ENCODE assay signal across 9 cellular contexts in genomic region chr5:148998174-148998797, GRCh38.
DNase-seq lines count a peak whose midpoint lies in the region; ATAC-seq and TF ChIP-seq lines count a peak whose summit lies in the region.
"Had no signal": no experiment of that assay in that cellular context is flagged by ENCODE, and none has a peak within 500 bp of the region (broad histone marks: within the 10 kb centered on the region; RNA-seq: fewer than 3 reads in every experiment).

No MANE protein-coding gene starts in this region.

- no peaks in the 10 kb centered on the region for H3K4me1 Mint-ChIP-seq in memory B cell
- H3K4me1 Mint-ChIP-seq in activated T-cell treated with anti-CD3 and anti-CD28 coated beads, Interleukin-2, amount 50 U/mL, for 24 hours (ENCODE audit: low read depth): no peaks in the 10 kb centered on the region

- no peak overlapping the region for H3K27ac Mint-ChIP-seq in memory B cell
- no peak overlapping the region for H3K27ac Mint-ChIP-seq in activated T-cell treated with anti-CD3 and anti-CD28 coated beads, Interleukin-2, amount 50 U/mL, for 24 hours

- peaks cover 25% of the 10 kb centered on the region for H3K27me3 ChIP-seq in OCI-LY3 (ENCODE audit: low read depth, low read length)
- no peaks in the 10 kb centered on the region for H3K27me3 ChIP-seq in colonic mucosa

- H4K20me1 ChIP-seq in OCI-LY3 (ENCODE audit: insufficient read depth, low read length): no peaks in the 10 kb centered on the region

- H3K4me3 ChIP-seq in OCI-LY3 (ENCODE audit: low read length): no peak overlapping the region
- H3K4me3 ChIP-seq in colonic mucosa: no peak overlapping the region
- H3K4me3 ChIP-seq: SK-N-MC had no signal

- no peaks in the 10 kb centered on the region for H3K36me3 ChIP-seq in OCI-LY3 (replicated peaks; ENCODE audit: low read depth, low read length)
- H3K36me3 ChIP-seq in colonic mucosa: no peaks in the 10 kb centered on the region

- no peaks in the 10 kb centered on the region for H3K9me3 Mint-ChIP-seq in memory B cell
- no peaks in the 10 kb centered on the region for H3K9me3 Mint-ChIP-seq in activated T-cell treated with anti-CD3 and anti-CD28 coated beads, Interleukin-2, amount 50 U/mL, for 24 hours

- peaks cover 23% of the 10 kb centered on the region for H3K27me3 Mint-ChIP-seq in memory B cell
- H3K27me3 Mint-ChIP-seq in activated T-cell treated with anti-CD3 and anti-CD28 coated beads, Interleukin-2, amount 50 U/mL, for 24 hours: peaks cover 53% of the 10 kb centered on the region

- intact Hi-C loops in colonic mucosa (cut with DNase I): no loop called here

- peak; percentile 69 for DNase-seq in Ammon's horn (ENCODE audit: low spot score)
- peak; percentile 60 for DNase-seq in colonic mucosa
- peak; percentile 14 to 34 for DNase-seq in memory B cell (ENCODE audit: low spot score in 2 of 2)
- no peak for DNase-seq in OCI-M2 (lab: John Stamatoyannopoulos, UW; ENCODE audit: unreplicated experiment)
- DNase-seq in activated T-cell treated with anti-CD3 and anti-CD28 coated beads, Interleukin-2, amount 50 U/mL, for 24 hours: no peak

- no peaks in the 10 kb centered on the region for H3K36me3 Mint-ChIP-seq in memory B cell
- no peaks in the 10 kb centered on the region for H3K36me3 Mint-ChIP-seq in activated T-cell treated with anti-CD3 and anti-CD28 coated beads, Interleukin-2, amount 50 U/mL, for 24 hours (ENCODE audit: low read depth)

- no peaks in the 10 kb centered on the region for H3K79me2 ChIP-seq in OCI-LY3 (ENCODE audit: low read length)

- H3K27ac ChIP-seq in OCI-LY3 (ENCODE audit: low read length) (no peak overlapping the region), colonic mucosa (no peak overlapping the region)
- H3K27ac ChIP-seq: SK-N-MC had no signal

- no peak overlapping the region for H3K4me3 Mint-ChIP-seq in memory B cell
- no peak overlapping the region for H3K4me3 Mint-ChIP-seq in activated T-cell treated with anti-CD3 and anti-CD28 coated beads, Interleukin-2, amount 50 U/mL, for 24 hours

- ATAC-seq in HG03342 (IDR thresholded peaks at IDR 0.05; ENCODE audit: unreplicated experiment) (peak; percentile 77), memory B cell (ENCODE audit: low read depth) (peak; percentile 55)

- H3K4me2 ChIP-seq in OCI-LY3 (ENCODE audit: low read length): no peak overlapping the region

- H3K4me1 ChIP-seq in OCI-LY3 (ENCODE audit: low read length) (no peaks in the 10 kb centered on the region), colonic mucosa (no peaks in the 10 kb centered on the region)

- H3K9ac ChIP-seq in OCI-LY3 (ENCODE audit: low read length) (no peak overlapping the region), colonic mucosa (ENCODE audit: low read depth in 2 of 2, low read length in 2 of 2) (no peak overlapping the region)

- H2AFZ ChIP-seq in OCI-LY3 (ENCODE audit: low read depth, low read length): no peak overlapping the region

- H3K9me3 ChIP-seq in OCI-LY3 (ENCODE audit: insufficient read depth, low read length) (no peaks in the 10 kb centered on the region), colonic mucosa (no peaks in the 10 kb centered on the region)

- TF ChIP-seq CTCF in GM12873 (IDR thresholded peaks at IDR 0.05; ENCODE audit: insufficient read depth, low read depth, low read length, missing control alignments) (peak; percentile 60), OCI-LY3 (IDR thresholded peaks at IDR 0.05; ENCODE audit: low read depth, low read length) (peak; percentile 60), colonic mucosa (IDR thresholded peaks at IDR 0.05) (peak; percentile 65)

Comparison
In these comparisons a context has a peak if more than half of its experiments do, and no peak if none do; other contexts are left out.
1. DNase-seq: peak in Ammon's horn (single experiment), colonic mucosa (single experiment) and memory B cell (2 of 2); none in OCI-M2 (single experiment) and activated T-cell treated with anti-CD3 and anti-CD28 coated beads, Interleukin-2, amount 50 U/mL, for 24 hours (single experiment).
2. Peak in every context shown above with its lines, with median percentiles within 50 percentile points of each other: CTCF ChIP-seq.